ENCODE assay signal across 8 cellular contexts in genomic region chr2:9757430-9758287, GRCh38.
DNase-seq lines count a peak whose midpoint lies in the region; ATAC-seq and TF ChIP-seq lines count a peak whose summit lies in the region.

No MANE protein-coding gene starts in this region.

- H3K27ac Mint-ChIP-seq in T-cell = no peak overlapping the region

- H3K27me3 Mint-ChIP-seq in T-cell = peaks cover 9 to 25% of the 10 kb centered on the region in 2 donors

- no peaks in the 10 kb centered on the region for H3K9me3 ChIP-seq in cardiac muscle cell (ENCODE audit: low read depth)

- H3K4me1 Mint-ChIP-seq in T-cell = peaks cover 46 to 51% (median 50%) of the 10 kb centered on the region in 3 donors

- DNase-seq in DMS 273 (lab: John Stamatoyannopoulos, UW; ENCODE audit: unreplicated experiment) (peak; percentile 76), T-cell (no peak), cardiac muscle cell (ENCODE audit: low read depth in 1 of 2, low spot score in 1 of 2) (peak; percentile 40 to 68), nucleus accumbens (lab: John Stamatoyannopoulos, UW) (peak in 36 of 56 donors; percentile 13 to 73 (median 43)), activated gamma-delta T cell treated with Interleukin-2 at 50 U/mL for 16 hours (no peak), ureter (ENCODE audit: low spot score) (no peak), germinal center (ENCODE audit: low spot score) (no peak)

- peaks cover 20% of the 10 kb centered on the region for H3K4me1 ChIP-seq in cardiac muscle cell (ENCODE audit: low read depth)

- H3K9me3 Mint-ChIP-seq in T-cell = no peaks in the 10 kb centered on the region

- ATAC-seq in T-cell (replicated peaks in 1 of 4) (no peak), HG02642 (IDR thresholded peaks at IDR 0.05; ENCODE audit: poor library complexity, unreplicated experiment) (no peak)

- no peaks in the 10 kb centered on the region for H3K27me3 ChIP-seq in cardiac muscle cell

- no peak overlapping the region for H3K4me3 ChIP-seq in cardiac muscle cell

- TF ChIP-seq CTCF in cardiac muscle cell (IDR thresholded peaks at IDR 0.05; ENCODE audit: low read depth, low read length) = no peak

- H3K27ac ChIP-seq in cardiac muscle cell = no peak overlapping the region

- CTCF ChIA-PET in T-cell (lab: Charles Lee) = no interaction called here

- peak overlapping the region in 2 of 3 donors; percentile 13 to 55 for H3K4me3 Mint-ChIP-seq in T-cell

- H3K36me3 Mint-ChIP-seq in T-cell = no peaks in the 10 kb centered on the region

- no peaks in the 10 kb centered on the region for H3K36me3 ChIP-seq in cardiac muscle cell

- POLR2A ChIA-PET in T-cell (lab: Charles Lee) = no interaction called here

Comparison
In these comparisons a context has a peak if more than half of its experiments do, and no peak if none do; other contexts are left out.
1. DNase-seq: peak in DMS 273 (single experiment), cardiac muscle cell (2 of 2) and nucleus accumbens (36 of 56); none in T-cell (0 of 34), activated gamma-delta T cell treated with Interleukin-2 at 50 U/mL for 16 hours (single experiment), ureter (single experiment) and germinal center (single experiment).